In genomic region chr17:42519546-42520444, GRCh38 we compare ENCODE assay signal across 8 cellular contexts.
DNase-seq lines count a peak whose midpoint lies in the region; ATAC-seq and TF ChIP-seq lines count a peak whose summit lies in the region.

No MANE protein-coding gene starts in this region.

- H3K9ac ChIP-seq in adipocyte (ENCODE audit: low read length) (peak overlapping the region; percentile 90), parathyroid adenoma (no peak overlapping the region)

- H3K36me3 ChIP-seq in adipocyte (ENCODE audit: control insufficient read depth, insufficient read depth, low read length, severe bottlenecking) = no peaks in the 10 kb centered on the region
- no peaks in the 10 kb centered on the region for H3K36me3 ChIP-seq in parathyroid adenoma (ENCODE audit: control insufficient read depth, insufficient read depth, low read length)

- intact Hi-C loops in head of caudate nucleus (cut with DNase I) = loop anchor here (10.0 kb wide), 2 partner anchors 95 to 205 kb away; partner anchors contain the start of gene CAVIN1

- peak overlapping the region; percentile 43 for H3K4me2 ChIP-seq in parathyroid adenoma (ENCODE audit: low read length)

- no peaks in the 10 kb centered on the region for H3K79me2 ChIP-seq in parathyroid adenoma

- H3K4me3 ChIP-seq in adipocyte (ENCODE audit: low read length) (peak overlapping the region; percentile 48), parathyroid adenoma (ENCODE audit: low read depth, low read length) (peak overlapping the region; percentile 32)

- H3K9me3 ChIP-seq in adipocyte (ENCODE audit: control insufficient read depth, low read length) = no peaks in the 10 kb centered on the region
- H3K9me3 ChIP-seq in parathyroid adenoma (ENCODE audit: control insufficient read depth, low read length) = no peaks in the 10 kb centered on the region

- H2AFZ ChIP-seq in parathyroid adenoma = peak overlapping the region; percentile 10

- TF ChIP-seq CTCF in parathyroid adenoma (IDR thresholded peaks at IDR 0.05) = no peak

- ATAC-seq in GM19397 (IDR thresholded peaks at IDR 0.05; ENCODE audit: unreplicated experiment) (no peak), HG03439 (IDR thresholded peaks at IDR 0.05; ENCODE audit: unreplicated experiment) (no peak)

- no peaks in the 10 kb centered on the region for H3K27me3 ChIP-seq in adipocyte (replicated peaks; ENCODE audit: control insufficient read depth, insufficient read depth, low read length)
- H3K27me3 ChIP-seq in parathyroid adenoma (ENCODE audit: control insufficient read depth, insufficient read depth, low read length) = no peaks in the 10 kb centered on the region

- peak overlapping the region; percentile 95 for H3K27ac ChIP-seq in parathyroid adenoma

- H3K4me1 ChIP-seq in adipocyte (ENCODE audit: control insufficient read depth, insufficient read depth, low read length) = peaks cover 77% of the 10 kb centered on the region
- peaks cover 35% of the 10 kb centered on the region for H3K4me1 ChIP-seq in parathyroid adenoma

- DNase-seq in GM04504 (ENCODE audit: low read depth) (peak; percentile 99), adipocyte (ENCODE audit: low read depth) (peak; percentile 99), head of caudate nucleus (peak in 41 of 42 donors; percentile 36 to 91 (median 72)), GM19240 (ENCODE audit: insufficient read length, low spot score) (no peak)
- DNase-seq in central memory CD4-positive, alpha-beta T cell = no peak

Comparison
In these comparisons a context has a peak if more than half of its experiments do, and no peak if none do; other contexts are left out.
1. DNase-seq: peak in GM04504 (single experiment), adipocyte (single experiment) and head of caudate nucleus (41 of 42); none in central memory CD4-positive, alpha-beta T cell (single experiment) and GM19240 (single experiment).